In the genomic region with DNA sequence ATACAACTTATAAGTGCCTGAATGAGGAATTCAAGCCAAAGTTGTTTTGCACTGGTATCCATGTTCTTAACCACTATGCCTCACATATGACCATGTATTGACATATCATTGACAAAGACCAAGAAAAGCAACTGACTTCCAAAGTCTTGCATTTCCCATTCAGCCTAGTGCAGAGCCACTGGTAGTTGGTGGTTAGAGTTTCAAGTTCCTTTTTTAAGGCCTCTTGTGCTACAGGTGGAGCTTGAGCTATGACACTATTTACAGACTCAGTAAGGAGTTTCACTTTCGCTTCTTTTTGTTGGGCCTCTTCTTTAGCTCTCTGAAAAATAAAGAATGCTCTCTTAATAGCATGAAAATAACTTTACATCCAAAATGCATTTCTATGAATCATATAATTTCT, we compare ENCODE assay signal across 9 cellular contexts.
DNase-seq lines count a peak whose midpoint lies in the region; ATAC-seq and TF ChIP-seq lines count a peak whose summit lies in the region.
"Had no signal": no experiment of that assay in that cellular context is flagged by ENCODE, and none has a peak within 500 bp of the region (broad histone marks: within the 10 kb centered on the region; RNA-seq: fewer than 3 reads in every experiment).

No MANE protein-coding gene starts in this region.

- H3K36me3 ChIP-seq in OCI-LY1 (ENCODE audit: insufficient read depth, low read length) (peaks cover 4% of the 10 kb centered on the region; the same call in 1 of the 2 replicates), left ventricle myocardium inferior (no peaks in the 10 kb centered on the region)
- no peaks in the 10 kb centered on the region for H3K36me3 ChIP-seq in naive thymus-derived CD4-positive, alpha-beta T cell (ENCODE audit: control insufficient read depth in 2 of 3, insufficient read depth in 3 of 3, low read length in 3 of 3)

- no peaks in the 10 kb centered on the region for H3K27me3 Mint-ChIP-seq in activated CD8-positive, alpha-beta memory T cell treated with anti-CD3 and anti-CD28 coated beads, Interleukin-2, amount 10 ng/mL, durations not matched to agents 7 days and 5 days
- no peaks in the 10 kb centered on the region for H3K27me3 Mint-ChIP-seq in naive thymus-derived CD4-positive, alpha-beta T cell

- H3K4me3 ChIP-seq in OCI-LY1 (ENCODE audit: low read depth, low read length, poor library complexity, severe bottlenecking) (no peak overlapping the region), left ventricle myocardium inferior (no peak overlapping the region)
- no peak overlapping the region for H3K4me3 ChIP-seq in naive thymus-derived CD4-positive, alpha-beta T cell (ENCODE audit: low read length)

- H3K9me3 Mint-ChIP-seq in activated CD8-positive, alpha-beta memory T cell treated with anti-CD3 and anti-CD28 coated beads, Interleukin-2, amount 10 ng/mL, durations not matched to agents 7 days and 5 days (ENCODE audit: low read depth) = peaks cover 4% of the 10 kb centered on the region
- H3K9me3 Mint-ChIP-seq in naive thymus-derived CD4-positive, alpha-beta T cell = peaks cover 0 to 3% (median 0%) of the 10 kb centered on the region in 11 donors

- CTCF ChIA-PET in activated CD8-positive, alpha-beta memory T cell treated with anti-CD3 and anti-CD28 coated beads, Interleukin-2, amount 10 ng/mL, durations not matched to agents 7 days and 5 days (lab: Charles Lee) = no interaction called here
- CTCF ChIA-PET in naive thymus-derived CD4-positive, alpha-beta T cell (lab: Charles Lee) = no interaction called here

- H3K36me3 Mint-ChIP-seq in activated CD8-positive, alpha-beta memory T cell treated with anti-CD3 and anti-CD28 coated beads, Interleukin-2, amount 10 ng/mL, durations not matched to agents 7 days and 5 days = peaks cover 6% of the 10 kb centered on the region
- H3K36me3 Mint-ChIP-seq in naive thymus-derived CD4-positive, alpha-beta T cell = peaks cover 0 to 7% (median 0%) of the 10 kb centered on the region in 5 donors

- H3K27me3 ChIP-seq in OCI-LY1 (ENCODE audit: insufficient read depth, low read length) (no peaks in the 10 kb centered on the region), left ventricle myocardium inferior (ENCODE audit: low read depth) (no peaks in the 10 kb centered on the region)
- H3K27me3 ChIP-seq in naive thymus-derived CD4-positive, alpha-beta T cell (ENCODE audit: control insufficient read depth in 2 of 2, insufficient read depth in 2 of 2, low read length in 2 of 2) = no peaks in the 10 kb centered on the region

- peak; percentile 70 for ATAC-seq in activated CD8-positive, alpha-beta memory T cell treated with anti-CD3 and anti-CD28 coated beads, Interleukin-2, amount 10 ng/mL, durations not matched to agents 7 days and 5 days
- peak; percentile 99 for ATAC-seq in HG02938 (IDR thresholded peaks at IDR 0.05; ENCODE audit: unreplicated experiment)
- peak; percentile 57 for ATAC-seq in naive thymus-derived CD4-positive, alpha-beta T cell

- H3K9me3 ChIP-seq in OCI-LY1 (ENCODE audit: low read length) (no peaks in the 10 kb centered on the region), left ventricle myocardium inferior (replicated peaks) (no peaks in the 10 kb centered on the region)
- H3K9me3 ChIP-seq in naive thymus-derived CD4-positive, alpha-beta T cell (ENCODE audit: control insufficient read depth in 2 of 3, low read length in 3 of 3) = no peaks in the 10 kb centered on the region

- peak overlapping the region; percentile 88 for H3K27ac ChIP-seq in OCI-LY1 (ENCODE audit: low read depth, low read length, poor library complexity, severe bottlenecking)
- peak overlapping the region; percentile 35 for H3K27ac ChIP-seq in naive thymus-derived CD4-positive, alpha-beta T cell (ENCODE audit: low read depth, low read length)
- H3K27ac ChIP-seq in left ventricle myocardium inferior (replicated peaks) = no peak overlapping the region
- H3K27ac ChIP-seq: C4-2B had no signal

- TF ChIP-seq CTCF in OCI-LY1 (IDR thresholded peaks at IDR 0.05; ENCODE audit: low read length) (no peak), left ventricle myocardium inferior (IDR thresholded peaks at IDR 0.05; ENCODE audit: borderline replicate concordance) (no peak)

- H4K20me1 ChIP-seq in OCI-LY1 (ENCODE audit: insufficient read depth, low read length) = no peaks in the 10 kb centered on the region

- no peaks in the 10 kb centered on the region for H3K79me2 ChIP-seq in OCI-LY1 (ENCODE audit: insufficient read depth, low read length)

- peaks cover 40% of the 10 kb centered on the region for H3K4me1 ChIP-seq in OCI-LY1 (ENCODE audit: insufficient read depth, low read length, severe bottlenecking)
- H3K4me1 ChIP-seq in naive thymus-derived CD4-positive, alpha-beta T cell (ENCODE audit: control insufficient read depth in 2 of 2, insufficient read depth in 2 of 2, low read length in 2 of 2) = no peaks in the 10 kb centered on the region
- H3K4me1 ChIP-seq in left ventricle myocardium inferior = no peaks in the 10 kb centered on the region

- peaks cover 10% of the 10 kb centered on the region for H3K4me1 Mint-ChIP-seq in activated CD8-positive, alpha-beta memory T cell treated with anti-CD3 and anti-CD28 coated beads, Interleukin-2, amount 10 ng/mL, durations not matched to agents 7 days and 5 days
- H3K4me1 Mint-ChIP-seq in naive thymus-derived CD4-positive, alpha-beta T cell = peaks cover 3 to 47% (median 27%) of the 10 kb centered on the region in 7 donors

- H2AFZ ChIP-seq in OCI-LY1 (ENCODE audit: low read length) = no peak overlapping the region

- POLR2A ChIA-PET in naive thymus-derived CD4-positive, alpha-beta T cell (lab: Charles Lee) = no interaction called here

- intact Hi-C loops in naive thymus-derived CD4-positive, alpha-beta T cell (cut with micrococcal nuclease) = no loop called here
- intact Hi-C loops in left ventricle myocardium inferior (cut with micrococcal nuclease) = no loop called here

- peak overlapping the region; percentile 23 for H3K27ac Mint-ChIP-seq in activated CD8-positive, alpha-beta memory T cell treated with anti-CD3 and anti-CD28 coated beads, Interleukin-2, amount 10 ng/mL, durations not matched to agents 7 days and 5 days
- H3K27ac Mint-ChIP-seq in naive thymus-derived CD4-positive, alpha-beta T cell = peak overlapping the region; percentile 28 to 91 (median 74)

- H3K4me2 ChIP-seq in OCI-LY1 (ENCODE audit: low read length) = peak overlapping the region; percentile 52

- H3K4me3 Mint-ChIP-seq in activated CD8-positive, alpha-beta memory T cell treated with anti-CD3 and anti-CD28 coated beads, Interleukin-2, amount 10 ng/mL, durations not matched to agents 7 days and 5 days = no peak overlapping the region
- H3K4me3 Mint-ChIP-seq in naive thymus-derived CD4-positive, alpha-beta T cell = peak overlapping the region in 8 of 10 donors; percentile 35 to 75 (median 64)

- 0 out of 2 replicates have a peak, but pooled peaks cover 3% of the 10 kb centered on the region for H3F3A ChIP-seq in OCI-LY1 (ENCODE audit: insufficient read depth, low read length)

- H3K9me2 ChIP-seq in OCI-LY1 (ENCODE audit: low read depth, low read length) = no peaks in the 10 kb centered on the region

- peak overlapping the region; percentile 46; the same call in 1 of the 2 replicates for H3K9ac ChIP-seq in OCI-LY1 (ENCODE audit: low read length)

- peak; percentile 39 for DNase-seq in activated CD8-positive, alpha-beta memory T cell treated with anti-CD3 and anti-CD28 coated beads, Interleukin-2, amount 10 ng/mL, durations not matched to agents 7 days and 5 days
- no peak for DNase-seq in activated CD8-positive, alpha-beta memory T cell treated with anti-CD3 and anti-CD28 coated beads for 24 hours
- DNase-seq in naive thymus-derived CD4-positive, alpha-beta T cell = peak in 7 of 9 donors; percentile 10 to 42 (median 20)
- DNase-seq in left ventricle myocardium inferior (no peak), NCI-H1694 (lab: John Stamatoyannopoulos, UW) (no peak), glomerular visceral epithelial cell (ENCODE audit: extremely low spot score) (no peak)

Comparison
In these comparisons a context has a peak if more than half of its experiments do, and no peak if none do; other contexts are left out.
1. DNase-seq: peak in activated CD8-positive, alpha-beta memory T cell treated with anti-CD3 and anti-CD28 coated beads, Interleukin-2, amount 10 ng/mL, durations not matched to agents 7 days and 5 days (single experiment) and naive thymus-derived CD4-positive, alpha-beta T cell (7 of 9); none in activated CD8-positive, alpha-beta memory T cell treated with anti-CD3 and anti-CD28 coated beads for 24 hours (single experiment), left ventricle myocardium inferior (single experiment), NCI-H1694 (single experiment) and glomerular visceral epithelial cell (single experiment).
2. Peak in every context shown above with its lines, with median percentiles within 50 percentile points of each other: ATAC-seq.